In genomic region chr7:75398771-75399700, GRCh38 we compare ENCODE assay signal across 8 cellular contexts. TPM values are rescaled to one million over a fixed set of nuclear protein-coding genes. Genes with fewer than 3 reads are reported as not detected.
DNase-seq lines count a peak whose midpoint lies in the region; ATAC-seq, FAIRE-seq and TF ChIP-seq lines count a peak whose summit lies in the region.
"Not testable (repeated sequence)": the region's sequence is repeated elsewhere in the genome, so short reads cannot be mapped to it uniquely, and the experiment has no call there.

No MANE protein-coding gene starts in this region.

- not testable (repeated sequence) for H3K4me1 Mint-ChIP-seq in CD4-positive, CD25-positive, alpha-beta regulatory T cell; activated CD8-positive, alpha-beta T cell treated with anti-CD3 and anti-CD28 coated beads for 36 hours (ENCODE audit: low read depth); central memory CD8-positive, alpha-beta T cell; memory B cell; stimulated activated naive B cell treated with anti-CD40 and anti-IgM and Interleukin-4, amounts not matched to agents 10 μg/mL and 1 μg/mL and 100 μg/mL, for 72 hours

- H3K36me3 Mint-ChIP-seq in CD4-positive, CD25-positive, alpha-beta regulatory T cell; activated CD8-positive, alpha-beta T cell treated with anti-CD3 and anti-CD28 coated beads for 36 hours (ENCODE audit: low read depth); central memory CD8-positive, alpha-beta T cell (ENCODE audit: insufficient read depth); memory B cell; stimulated activated naive B cell treated with anti-CD40 and anti-IgM and Interleukin-4, amounts not matched to agents 10 μg/mL and 1 μg/mL and 100 μg/mL, for 72 hours: not testable (repeated sequence)

- CTCF ChIA-PET in activated CD8-positive, alpha-beta T cell treated with anti-CD3 and anti-CD28 coated beads for 36 hours (lab: Charles Lee): not testable (repeated sequence)

- TF ChIP-seq CTCF in activated CD8-positive, alpha-beta T cell treated with anti-CD3 and anti-CD28 coated beads for 36 hours (IDR thresholded peaks at IDR 0.05): not testable (repeated sequence)

- ATAC-seq in CD4-positive, CD25-positive, alpha-beta regulatory T cell (ENCODE audit: low read depth in 2 of 2): peak; percentile 80 to 85
- ATAC-seq in HG02588 (IDR thresholded peaks at IDR 0.05; ENCODE audit: unreplicated experiment) (peak; percentile 63), HG03354 (IDR thresholded peaks at IDR 0.05; ENCODE audit: poor library complexity, severe bottlenecking, unreplicated experiment) (peak; percentile 67), memory B cell (ENCODE audit: low read depth) (peak; percentile 75)
- peak; percentile 76 for ATAC-seq in activated CD8-positive, alpha-beta T cell treated with anti-CD3 and anti-CD28 coated beads for 36 hours
- peak; percentile 80 for ATAC-seq in central memory CD8-positive, alpha-beta T cell (replicated peaks; ENCODE audit: extremely low read depth, poor library complexity, severe bottlenecking)
- ATAC-seq in stimulated activated naive B cell treated with anti-CD40 and anti-IgM and Interleukin-4, amounts not matched to agents 10 μg/mL and 1 μg/mL and 100 μg/mL, for 72 hours (replicated peaks): peak; percentile 75 to 76

- H3K4me3 ChIP-seq in CD4-positive, CD25-positive, alpha-beta regulatory T cell (ENCODE audit: low read depth, low read length): not testable (repeated sequence)

- not testable (repeated sequence) for H3K27me3 ChIP-seq in CD4-positive, CD25-positive, alpha-beta regulatory T cell (ENCODE audit: control insufficient read depth, insufficient read depth, low read length)

- peak; percentile 91 for FAIRE-seq in GM19239 (lab: Jason Lieb, UNC)

- not testable (repeated sequence) for H3K27ac Mint-ChIP-seq in CD4-positive, CD25-positive, alpha-beta regulatory T cell; activated CD8-positive, alpha-beta T cell treated with anti-CD3 and anti-CD28 coated beads for 36 hours; central memory CD8-positive, alpha-beta T cell (ENCODE audit: low read depth); memory B cell; stimulated activated naive B cell treated with anti-CD40 and anti-IgM and Interleukin-4, amounts not matched to agents 10 μg/mL and 1 μg/mL and 100 μg/mL, for 72 hours

- not testable (repeated sequence) for H3K27me3 Mint-ChIP-seq in CD4-positive, CD25-positive, alpha-beta regulatory T cell; activated CD8-positive, alpha-beta T cell treated with anti-CD3 and anti-CD28 coated beads for 36 hours; central memory CD8-positive, alpha-beta T cell; memory B cell; stimulated activated naive B cell treated with anti-CD40 and anti-IgM and Interleukin-4, amounts not matched to agents 10 μg/mL and 1 μg/mL and 100 μg/mL, for 72 hours

- intact Hi-C loops in activated CD8-positive, alpha-beta T cell treated with anti-CD3 and anti-CD28 coated beads for 36 hours (cut with micrococcal nuclease): not testable (repeated sequence)

- not testable (repeated sequence) for DNase-seq in CD4-positive, CD25-positive, alpha-beta regulatory T cell; GM19239 (ENCODE audit: insufficient read length, low spot score); activated CD8-positive, alpha-beta T cell treated with anti-CD3 and anti-CD28 coated beads for 36 hours; central memory CD8-positive, alpha-beta T cell (ENCODE audit: low spot score in 2 of 2); memory B cell (ENCODE audit: low spot score in 2 of 2); stimulated activated naive B cell treated with anti-CD40 and anti-IgM and Interleukin-4, amounts not matched to agents 10 μg/mL and 1 μg/mL and 100 μg/mL, for 72 hours

- H3K9me3 ChIP-seq in CD4-positive, CD25-positive, alpha-beta regulatory T cell (ENCODE audit: control insufficient read depth in 2 of 2, low read length in 2 of 2): not testable (repeated sequence)

- H3K9me3 Mint-ChIP-seq in CD4-positive, CD25-positive, alpha-beta regulatory T cell; activated CD8-positive, alpha-beta T cell treated with anti-CD3 and anti-CD28 coated beads for 36 hours; central memory CD8-positive, alpha-beta T cell; memory B cell; stimulated activated naive B cell treated with anti-CD40 and anti-IgM and Interleukin-4, amounts not matched to agents 10 μg/mL and 1 μg/mL and 100 μg/mL, for 72 hours: not testable (repeated sequence)

- H3K27ac ChIP-seq in CD4-positive, CD25-positive, alpha-beta regulatory T cell (ENCODE audit: insufficient read depth, low read length, poor library complexity, severe bottlenecking): not testable (repeated sequence)

- not testable (repeated sequence) for H3K36me3 ChIP-seq in CD4-positive, CD25-positive, alpha-beta regulatory T cell (ENCODE audit: control insufficient read depth, insufficient read depth, low read length)

- H3K4me1 ChIP-seq in CD4-positive, CD25-positive, alpha-beta regulatory T cell (ENCODE audit: control insufficient read depth, insufficient read depth, low read length, poor library complexity, severe bottlenecking): not testable (repeated sequence)

- POLR2A ChIA-PET in activated CD8-positive, alpha-beta T cell treated with anti-CD3 and anti-CD28 coated beads for 36 hours (lab: Charles Lee): not testable (repeated sequence)

- H3K4me3 Mint-ChIP-seq in CD4-positive, CD25-positive, alpha-beta regulatory T cell; activated CD8-positive, alpha-beta T cell treated with anti-CD3 and anti-CD28 coated beads for 36 hours; central memory CD8-positive, alpha-beta T cell; memory B cell; stimulated activated naive B cell treated with anti-CD40 and anti-IgM and Interleukin-4, amounts not matched to agents 10 μg/mL and 1 μg/mL and 100 μg/mL, for 72 hours: not testable (repeated sequence)

RNA-seq across cellular contexts. Expression of gene TRIM73, which starts 3.6 kb away (rescaled TPM):
- 28.2 TPM for total RNA-seq in CD4-positive, CD25-positive, alpha-beta regulatory T cell
- polyA plus RNA-seq in CD4-positive, CD25-positive, alpha-beta regulatory T cell: 1 to 10 TPM in 1 of 4 donors, under 1 TPM in 3; 0.73 to 1.3 (median 0.81) TPM
- 1 to 10 TPM; 4.1 to 6.4 TPM for total RNA-seq in activated CD8-positive, alpha-beta T cell treated with anti-CD3 and anti-CD28 coated beads for 36 hours
